Comparison of ENCODE assay signal across 1 cellular context in genomic region chr2:62038980-62039771, GRCh38.
TF ChIP-seq lines count a peak whose summit lies in the region.

No MANE protein-coding gene starts in this region.

TF ChIP-seq in K562, 482 proteins besides CTCF, POLR2A, EP300 and RAD21 (continued from another document and continues in another):
- peak; percentile 45; the same call in 1 of the 2 replicates for TF ChIP-seq VEZF1 (CRISPR knock-in tag; IDR thresholded peaks at IDR 0.05)
- TF ChIP-seq ZNF589 (CRISPR knock-in tag; IDR thresholded peaks at IDR 0.05; ENCODE audit: low read depth) = peak; percentile 85
- TF ChIP-seq KAT2B (IDR thresholded peaks at IDR 0.05; ENCODE audit: low read depth, low read length) = no peak
- TF ChIP-seq, protein P1, sequence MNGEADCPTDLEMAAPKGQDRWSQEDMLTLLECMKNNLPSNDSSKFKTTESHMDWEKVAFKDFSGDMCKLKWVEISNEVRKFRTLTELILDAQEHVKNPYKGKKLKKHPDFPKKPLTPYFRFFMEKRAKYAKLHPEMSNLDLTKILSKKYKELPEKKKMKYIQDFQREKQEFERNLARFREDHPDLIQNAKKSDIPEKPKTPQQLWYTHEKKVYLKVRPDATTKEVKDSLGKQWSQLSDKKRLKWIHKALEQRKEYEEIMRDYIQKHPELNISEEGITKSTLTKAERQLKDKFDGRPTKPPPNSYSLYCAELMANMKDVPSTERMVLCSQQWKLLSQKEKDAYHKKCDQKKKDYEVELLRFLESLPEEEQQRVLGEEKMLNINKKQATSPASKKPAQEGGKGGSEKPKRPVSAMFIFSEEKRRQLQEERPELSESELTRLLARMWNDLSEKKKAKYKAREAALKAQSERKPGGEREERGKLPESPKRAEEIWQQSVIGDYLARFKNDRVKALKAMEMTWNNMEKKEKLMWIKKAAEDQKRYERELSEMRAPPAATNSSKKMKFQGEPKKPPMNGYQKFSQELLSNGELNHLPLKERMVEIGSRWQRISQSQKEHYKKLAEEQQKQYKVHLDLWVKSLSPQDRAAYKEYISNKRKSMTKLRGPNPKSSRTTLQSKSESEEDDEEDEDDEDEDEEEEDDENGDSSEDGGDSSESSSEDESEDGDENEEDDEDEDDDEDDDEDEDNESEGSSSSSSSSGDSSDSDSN (IDR thresholded peaks at IDR 0.05; ENCODE audit: borderline replicate concordance in 1 of 2, low read depth in 2 of 2, low read length in 2 of 2) = no peak
- no peak for TF ChIP-seq SAP30 (IDR thresholded peaks at IDR 0.05; ENCODE audit: borderline replicate concordance, insufficient read depth, low read depth, low read length, poor library complexity, severe bottlenecking)
- TF ChIP-seq U2AF2 (optimal IDR thresholded peaks at IDR 0.05; ENCODE audit: low read depth, low read length) = no peak
- TF ChIP-seq NFYB (IDR thresholded peaks at IDR 0.05; ENCODE audit: extremely low read depth, insufficient read length) = no peak
- TF ChIP-seq KHSRP (IDR thresholded peaks at IDR 0.05) = no peak
- no peak for TF ChIP-seq MCM7 (IDR thresholded peaks at IDR 0.05)
- TF ChIP-seq ZKSCAN8 (CRISPR knock-in tag; IDR thresholded peaks at IDR 0.05) = no peak
- no peak for TF ChIP-seq HNRNPUL1 (IDR thresholded peaks at IDR 0.05; ENCODE audit: low read length)
- TF ChIP-seq MXI1 (IDR thresholded peaks at IDR 0.05; ENCODE audit: low read depth, low read length) = no peak
- TF ChIP-seq E2F4 (CRISPR knock-in tag; IDR thresholded peaks at IDR 0.05; ENCODE audit: low read depth) = no peak
- TF ChIP-seq ZNF175 (CRISPR knock-in tag; IDR thresholded peaks at IDR 0.05; ENCODE audit: low read depth) = peak; percentile 48; the same call in 1 of the 2 replicates
- TF ChIP-seq CBFA2T3 (IDR thresholded peaks at IDR 0.05) = peak; percentile 18; the same call in 1 of the 2 replicates
- no peak for TF ChIP-seq PHF8 (IDR thresholded peaks at IDR 0.05; ENCODE audit: borderline replicate concordance, low read length)
- TF ChIP-seq MLLT1 (IDR thresholded peaks at IDR 0.05) = no peak
- TF ChIP-seq CREB3L1 (IDR thresholded peaks at IDR 0.05; ENCODE audit: borderline replicate concordance, low read depth) = no peak
- TF ChIP-seq FOXA1 (IDR thresholded peaks at IDR 0.05; ENCODE audit: borderline replicate concordance) = no peak
- peak; percentile 55; the same call in 1 of the 2 replicates for TF ChIP-seq ZKSCAN1 (IDR thresholded peaks at IDR 0.05; ENCODE audit: low read depth, low read length)
- TF ChIP-seq ZFX (CRISPR knock-in tag; IDR thresholded peaks at IDR 0.05) = no peak
- no peak for TF ChIP-seq RHOXF2B (CRISPR knock-in tag; conservative IDR thresholded peaks at IDR 0.05)
- TF ChIP-seq LEF1 (IDR thresholded peaks at IDR 0.05) = peak; percentile 28; the same call in 1 of the 2 replicates
- no peak for TF ChIP-seq CHD1 (IDR thresholded peaks at IDR 0.05; ENCODE audit: low read length)
- TF ChIP-seq MEIS2 (IDR thresholded peaks at IDR 0.05; ENCODE audit: partially characterized antibody) = no peak
- no peak for TF ChIP-seq GTF2F1 (IDR thresholded peaks at IDR 0.05; ENCODE audit: low read depth, low read length)
- TF ChIP-seq SMARCA4 (IDR thresholded peaks at IDR 0.05) = peak; percentile 25; the same call in 1 of the 2 replicates
- TF ChIP-seq BCOR (IDR thresholded peaks at IDR 0.05) = no peak
- TF ChIP-seq, protein P2, sequence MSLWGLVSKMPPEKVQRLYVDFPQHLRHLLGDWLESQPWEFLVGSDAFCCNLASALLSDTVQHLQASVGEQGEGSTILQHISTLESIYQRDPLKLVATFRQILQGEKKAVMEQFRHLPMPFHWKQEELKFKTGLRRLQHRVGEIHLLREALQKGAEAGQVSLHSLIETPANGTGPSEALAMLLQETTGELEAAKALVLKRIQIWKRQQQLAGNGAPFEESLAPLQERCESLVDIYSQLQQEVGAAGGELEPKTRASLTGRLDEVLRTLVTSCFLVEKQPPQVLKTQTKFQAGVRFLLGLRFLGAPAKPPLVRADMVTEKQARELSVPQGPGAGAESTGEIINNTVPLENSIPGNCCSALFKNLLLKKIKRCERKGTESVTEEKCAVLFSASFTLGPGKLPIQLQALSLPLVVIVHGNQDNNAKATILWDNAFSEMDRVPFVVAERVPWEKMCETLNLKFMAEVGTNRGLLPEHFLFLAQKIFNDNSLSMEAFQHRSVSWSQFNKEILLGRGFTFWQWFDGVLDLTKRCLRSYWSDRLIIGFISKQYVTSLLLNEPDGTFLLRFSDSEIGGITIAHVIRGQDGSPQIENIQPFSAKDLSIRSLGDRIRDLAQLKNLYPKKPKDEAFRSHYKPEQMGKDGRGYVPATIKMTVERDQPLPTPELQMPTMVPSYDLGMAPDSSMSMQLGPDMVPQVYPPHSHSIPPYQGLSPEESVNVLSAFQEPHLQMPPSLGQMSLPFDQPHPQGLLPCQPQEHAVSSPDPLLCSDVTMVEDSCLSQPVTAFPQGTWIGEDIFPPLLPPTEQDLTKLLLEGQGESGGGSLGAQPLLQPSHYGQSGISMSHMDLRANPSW (CRISPR knock-in tag; IDR thresholded peaks at IDR 0.05) = no peak
- TF ChIP-seq ATF7 (IDR thresholded peaks at IDR 0.05) = peak; percentile 54; the same call in 1 of the 2 replicates
- TF ChIP-seq ZNF217 (CRISPR knock-in tag; IDR thresholded peaks at IDR 0.05) = no peak
- peak; percentile 15; the same call in 1 of the 2 replicates for TF ChIP-seq ESRRA (IDR thresholded peaks at IDR 0.05; ENCODE audit: borderline replicate concordance, low read depth)
- peak; percentile 70; the same call in 1 of the 2 replicates for TF ChIP-seq ZNF766 (CRISPR knock-in tag; conservative IDR thresholded peaks at IDR 0.05)
- no peak for TF ChIP-seq CBX3 (IDR thresholded peaks at IDR 0.05; ENCODE audit: borderline replicate concordance in 1 of 2, low read length in 2 of 2)
- no peak for TF ChIP-seq ASH1L (IDR thresholded peaks at IDR 0.05; ENCODE audit: borderline replicate concordance, low read depth, partially characterized antibody)
- TF ChIP-seq TEAD2 (tag; IDR thresholded peaks at IDR 0.05) = no peak
- TF ChIP-seq ZBTB1 (CRISPR knock-in tag; IDR thresholded peaks at IDR 0.05; ENCODE audit: borderline replicate concordance, low read depth) = no peak
- TF ChIP-seq U2AF1 (optimal IDR thresholded peaks at IDR 0.05; ENCODE audit: low read depth, low read length) = no peak
- peak; percentile 36; the same call in 1 of the 2 replicates for TF ChIP-seq DMBX1 (CRISPR knock-in tag; IDR thresholded peaks at IDR 0.05; ENCODE audit: borderline replicate concordance)
- TF ChIP-seq PHF21A (IDR thresholded peaks at IDR 0.05; ENCODE audit: borderline replicate concordance, low read depth) = no peak
- TF ChIP-seq POLR3A (IDR thresholded peaks at IDR 0.05; ENCODE audit: borderline replicate concordance, extremely low read depth, insufficient read depth, insufficient read length) = no peak
- TF ChIP-seq ZNF3 (CRISPR knock-in tag; IDR thresholded peaks at IDR 0.05) = no peak
- no peak for TF ChIP-seq PRPF4 (IDR thresholded peaks at IDR 0.05; ENCODE audit: insufficient read depth, low read depth, low read length, poor library complexity, severe bottlenecking)
- TF ChIP-seq ZNF778 (CRISPR knock-in tag; IDR thresholded peaks at IDR 0.05) = no peak
- TF ChIP-seq MAX (CRISPR knock-in tag; IDR thresholded peaks at IDR 0.05) = no peak
- no peak for TF ChIP-seq HMGN3 (IDR thresholded peaks at IDR 0.05; ENCODE audit: borderline replicate concordance, extremely low read depth, insufficient read length, low read depth, low read length)
- no peak for TF ChIP-seq KDM5B (IDR thresholded peaks at IDR 0.05; ENCODE audit: insufficient replicate concordance, low read depth, low read length)
- no peak; the same call in 1 of the 2 replicates for TF ChIP-seq SMARCA5 (IDR thresholded peaks at IDR 0.05)
- TF ChIP-seq NCOA4 (IDR thresholded peaks at IDR 0.05; ENCODE audit: partially characterized antibody) = no peak
- TF ChIP-seq, protein P3, sequence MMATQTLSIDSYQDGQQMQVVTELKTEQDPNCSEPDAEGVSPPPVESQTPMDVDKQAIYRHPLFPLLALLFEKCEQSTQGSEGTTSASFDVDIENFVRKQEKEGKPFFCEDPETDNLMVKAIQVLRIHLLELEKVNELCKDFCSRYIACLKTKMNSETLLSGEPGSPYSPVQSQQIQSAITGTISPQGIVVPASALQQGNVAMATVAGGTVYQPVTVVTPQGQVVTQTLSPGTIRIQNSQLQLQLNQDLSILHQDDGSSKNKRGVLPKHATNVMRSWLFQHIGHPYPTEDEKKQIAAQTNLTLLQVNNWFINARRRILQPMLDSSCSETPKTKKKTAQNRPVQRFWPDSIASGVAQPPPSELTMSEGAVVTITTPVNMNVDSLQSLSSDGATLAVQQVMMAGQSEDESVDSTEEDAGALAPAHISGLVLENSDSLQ (IDR thresholded peaks at IDR 0.05) = no peak
- TF ChIP-seq RAD51 (IDR thresholded peaks at IDR 0.05; ENCODE audit: borderline replicate concordance, low read depth) = no peak
- TF ChIP-seq KLF6 (CRISPR knock-in tag; IDR thresholded peaks at IDR 0.05; ENCODE audit: borderline replicate concordance) = no peak
- no peak for TF ChIP-seq ZNF583 (CRISPR knock-in tag; IDR thresholded peaks at IDR 0.05)
- TF ChIP-seq KAT8 (IDR thresholded peaks at IDR 0.05; ENCODE audit: low read depth) = no peak
- TF ChIP-seq, protein P4, sequence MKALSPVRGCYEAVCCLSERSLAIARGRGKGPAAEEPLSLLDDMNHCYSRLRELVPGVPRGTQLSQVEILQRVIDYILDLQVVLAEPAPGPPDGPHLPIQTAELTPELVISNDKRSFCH (CRISPR knock-in tag; IDR thresholded peaks at IDR 0.05) = no peak
- TF ChIP-seq, protein P4 (tag; IDR thresholded peaks at IDR 0.05) = peak; percentile 68; the same call in 1 of the 2 replicates
- TF ChIP-seq CEBPG (CRISPR knock-in tag; IDR thresholded peaks at IDR 0.05) = peak; percentile 97
- TF ChIP-seq CEBPG (tag; conservative IDR thresholded peaks at IDR 0.05 in 1 of 2, IDR thresholded peaks at IDR 0.05 in 1 of 2) = peak; percentile 91 to 98
- TF ChIP-seq CHCHD3 (CRISPR knock-in tag; IDR thresholded peaks at IDR 0.05) = no peak
- no peak for TF ChIP-seq JUN (IDR thresholded peaks at IDR 0.05; ENCODE audit: borderline replicate concordance, low read depth, low read length)
- no peak for TF ChIP-seq JUN (CRISPR knock-in tag; IDR thresholded peaks at IDR 0.05; ENCODE audit: borderline replicate concordance)
- TF ChIP-seq TRIM24 (IDR thresholded peaks at IDR 0.05) = peak; percentile 71 to 74; a peak in 3 of 4 replicates
- peak; percentile 63; the same call in 1 of the 2 replicates for TF ChIP-seq RNF2 (IDR thresholded peaks at IDR 0.05)
- no peak for TF ChIP-seq MTA3 (IDR thresholded peaks at IDR 0.05; ENCODE audit: borderline replicate concordance)
- no peak for TF ChIP-seq RB1 (IDR thresholded peaks at IDR 0.05; ENCODE audit: low read depth)
- TF ChIP-seq, protein P5, sequence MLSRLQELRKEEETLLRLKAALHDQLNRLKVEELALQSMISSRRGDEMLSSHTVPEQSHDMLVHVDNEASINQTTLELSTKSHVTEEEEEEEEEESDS (CRISPR knock-in tag; IDR thresholded peaks at IDR 0.05) = no peak
- no peak for TF ChIP-seq OTX1 (CRISPR knock-in tag; IDR thresholded peaks at IDR 0.05)
- TF ChIP-seq CTBP1 (IDR thresholded peaks at IDR 0.05; ENCODE audit: borderline replicate concordance) = no peak
